1 cellular context compared by ENCODE assay signal in genomic region chr9:131762356-131762932, GRCh38.
TF ChIP-seq lines count a peak whose summit lies in the region.

No MANE protein-coding gene starts in this region.

TF ChIP-seq in GM23338, 12 proteins besides CTCF, POLR2A, EP300 and RAD21 (continued from another document):
- TF ChIP-seq CREB1 (CRISPR knock-in tag; IDR thresholded peaks at IDR 0.05; ENCODE audit: low read depth) (no peak), EZH2 (IDR thresholded peaks at IDR 0.05; ENCODE audit: low read depth, unreplicated experiment) (no peak), NANOG (IDR thresholded peaks at IDR 0.05; ENCODE audit: borderline replicate concordance) (no peak), ZNF331 (CRISPR knock-in tag; IDR thresholded peaks at IDR 0.05; ENCODE audit: low read depth) (no peak), ZNF462 (CRISPR knock-in tag; IDR thresholded peaks at IDR 0.05) (no peak)
TF ChIP-seq in GM23338: peak in this region for 0.
